Comparison of ENCODE assay signal across 1 cellular context in the genomic region with DNA sequence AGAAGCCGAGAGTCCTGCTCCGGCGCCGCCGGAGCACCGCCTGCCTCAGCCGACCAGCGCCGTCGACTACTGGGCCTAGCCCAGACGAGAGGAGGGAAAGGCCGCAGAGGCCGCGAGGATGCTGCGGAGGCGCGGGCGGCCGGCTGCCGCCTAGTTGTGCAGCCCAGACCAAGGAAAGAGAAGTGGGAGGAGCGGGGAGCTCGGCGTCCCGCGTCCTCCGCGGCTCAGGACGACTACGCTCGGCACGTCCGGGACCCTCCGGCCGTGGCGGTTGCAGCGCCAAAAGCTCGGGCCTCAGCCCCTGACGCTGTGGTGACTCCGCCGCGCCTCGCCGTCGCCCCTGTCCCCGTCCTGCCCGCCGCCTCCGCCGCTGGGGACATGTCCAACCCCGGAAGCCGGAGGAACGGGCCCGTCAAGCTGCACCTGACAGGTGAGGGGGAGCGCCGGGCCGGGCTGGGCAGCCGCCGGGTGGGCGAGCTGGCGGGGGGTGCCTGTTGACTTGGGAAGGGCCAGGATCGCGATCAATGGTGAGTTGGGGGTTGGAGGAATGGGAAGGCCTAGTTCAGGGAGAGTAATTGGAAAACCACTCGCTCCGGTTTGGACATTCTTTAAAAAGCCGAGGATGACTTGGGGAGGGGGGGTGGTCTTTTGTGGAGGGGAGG.
TF ChIP-seq lines count a peak whose summit lies in the region.

No MANE protein-coding gene starts in this region.

TF ChIP-seq in HEK293, 187 proteins besides CTCF, POLR2A, EP300 and RAD21 (continued from another document and continues in another):
- TF ChIP-seq ZNF157 (tag by site-specific recombination; IDR thresholded peaks at IDR 0.05) (no peak), SCRT2 (tag by site-specific recombination; IDR thresholded peaks at IDR 0.05) (peak; percentile 94), SCRT1 (tag by site-specific recombination; IDR thresholded peaks at IDR 0.05; ENCODE audit: borderline replicate concordance) (peak; percentile 49; the same call in 1 of the 2 replicates), ZFHX2 (tag by site-specific recombination; conservative IDR thresholded peaks at IDR 0.05) (peak; percentile 77), ZNF571 (tag by site-specific recombination; IDR thresholded peaks at IDR 0.05) (no peak), KLF1 (tag by site-specific recombination; IDR thresholded peaks at IDR 0.05) (no peak; the same call in 1 of the 2 replicates), ZSCAN30 (tag by site-specific recombination; IDR thresholded peaks at IDR 0.05) (peak; percentile 66; the same call in 1 of the 2 replicates), ZNF416 (tag by site-specific recombination; IDR thresholded peaks at IDR 0.05) (no peak), ZNF501 (tag by site-specific recombination; IDR thresholded peaks at IDR 0.05) (peak; percentile 87), ZNF549 (tag by site-specific recombination; IDR thresholded peaks at IDR 0.05) (no peak), ZNF768 (tag by site-specific recombination; IDR thresholded peaks at IDR 0.05) (no peak), ZNF184 (tag by site-specific recombination; IDR thresholded peaks at IDR 0.05) (no peak), YY2 (tag by site-specific recombination; IDR thresholded peaks at IDR 0.05) (no peak), ZNF121 (tag by site-specific recombination; IDR thresholded peaks at IDR 0.05) (peak; percentile 54; the same call in 1 of the 2 replicates), WT1 (tag by site-specific recombination; IDR thresholded peaks at IDR 0.05) (0 out of 2 replicates have a peak, but pooled peaks have one; percentile 19), ZNF175 (tag by site-specific recombination; IDR thresholded peaks at IDR 0.05) (no peak), ZBTB48 (tag by site-specific recombination; IDR thresholded peaks at IDR 0.05) (peak; percentile 65; the same call in 1 of the 2 replicates), TCF7L2 (IDR thresholded peaks at IDR 0.05; ENCODE audit: borderline replicate concordance, low read depth, low read length) (no peak), ZNF292 (tag by site-specific recombination; IDR thresholded peaks at IDR 0.05; ENCODE audit: borderline replicate concordance, low read depth) (no peak), ZNF23 (tag by site-specific recombination; IDR thresholded peaks at IDR 0.05; ENCODE audit: borderline replicate concordance) (no peak), ZNF596 (tag by site-specific recombination; IDR thresholded peaks at IDR 0.05) (no peak; the same call in 1 of the 2 replicates), ZNF561 (tag by site-specific recombination; IDR thresholded peaks at IDR 0.05; ENCODE audit: borderline replicate concordance) (no peak; the same call in 1 of the 2 replicates), ZNF677 (tag by site-specific recombination; IDR thresholded peaks at IDR 0.05) (no peak), ZNF830 (tag by site-specific recombination; IDR thresholded peaks at IDR 0.05; ENCODE audit: low read depth) (no peak), ZNF747 (tag by site-specific recombination; IDR thresholded peaks at IDR 0.05) (no peak), PRDM1 (tag by site-specific recombination; IDR thresholded peaks at IDR 0.05) (no peak)
- TF ChIP-seq, protein P1, sequence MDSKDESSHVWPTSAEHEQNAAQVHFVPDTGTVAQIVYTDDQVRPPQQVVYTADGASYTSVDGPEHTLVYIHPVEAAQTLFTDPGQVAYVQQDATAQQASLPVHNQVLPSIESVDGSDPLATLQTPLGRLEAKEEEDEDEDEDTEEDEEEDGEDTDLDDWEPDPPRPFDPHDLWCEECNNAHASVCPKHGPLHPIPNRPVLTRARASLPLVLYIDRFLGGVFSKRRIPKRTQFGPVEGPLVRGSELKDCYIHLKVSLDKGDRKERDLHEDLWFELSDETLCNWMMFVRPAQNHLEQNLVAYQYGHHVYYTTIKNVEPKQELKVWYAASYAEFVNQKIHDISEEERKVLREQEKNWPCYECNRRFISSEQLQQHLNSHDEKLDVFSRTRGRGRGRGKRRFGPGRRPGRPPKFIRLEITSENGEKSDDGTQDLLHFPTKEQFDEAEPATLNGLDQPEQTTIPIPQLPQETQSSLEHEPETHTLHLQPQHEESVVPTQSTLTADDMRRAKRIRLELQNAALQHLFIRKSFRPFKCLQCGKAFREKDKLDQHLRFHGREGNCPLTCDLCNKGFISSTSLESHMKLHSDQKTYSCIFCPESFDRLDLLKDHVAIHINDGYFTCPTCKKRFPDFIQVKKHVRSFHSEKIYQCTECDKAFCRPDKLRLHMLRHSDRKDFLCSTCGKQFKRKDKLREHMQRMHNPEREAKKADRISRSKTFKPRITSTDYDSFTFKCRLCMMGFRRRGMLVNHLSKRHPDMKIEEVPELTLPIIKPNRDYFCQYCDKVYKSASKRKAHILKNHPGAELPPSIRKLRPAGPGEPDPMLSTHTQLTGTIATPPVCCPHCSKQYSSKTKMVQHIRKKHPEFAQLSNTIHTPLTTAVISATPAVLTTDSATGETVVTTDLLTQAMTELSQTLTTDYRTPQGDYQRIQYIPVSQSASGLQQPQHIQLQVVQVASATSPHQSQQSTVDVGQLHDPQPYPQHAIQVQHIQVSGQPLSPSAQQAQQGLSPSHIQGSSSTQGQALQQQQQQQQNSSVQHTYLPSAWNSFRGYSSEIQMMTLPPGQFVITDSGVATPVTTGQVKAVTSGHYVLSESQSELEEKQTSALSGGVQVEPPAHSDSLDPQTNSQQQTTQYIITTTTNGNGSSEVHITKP (tag by site-specific recombination; IDR thresholded peaks at IDR 0.05), result no peak
- TF ChIP-seq, protein P2, sequence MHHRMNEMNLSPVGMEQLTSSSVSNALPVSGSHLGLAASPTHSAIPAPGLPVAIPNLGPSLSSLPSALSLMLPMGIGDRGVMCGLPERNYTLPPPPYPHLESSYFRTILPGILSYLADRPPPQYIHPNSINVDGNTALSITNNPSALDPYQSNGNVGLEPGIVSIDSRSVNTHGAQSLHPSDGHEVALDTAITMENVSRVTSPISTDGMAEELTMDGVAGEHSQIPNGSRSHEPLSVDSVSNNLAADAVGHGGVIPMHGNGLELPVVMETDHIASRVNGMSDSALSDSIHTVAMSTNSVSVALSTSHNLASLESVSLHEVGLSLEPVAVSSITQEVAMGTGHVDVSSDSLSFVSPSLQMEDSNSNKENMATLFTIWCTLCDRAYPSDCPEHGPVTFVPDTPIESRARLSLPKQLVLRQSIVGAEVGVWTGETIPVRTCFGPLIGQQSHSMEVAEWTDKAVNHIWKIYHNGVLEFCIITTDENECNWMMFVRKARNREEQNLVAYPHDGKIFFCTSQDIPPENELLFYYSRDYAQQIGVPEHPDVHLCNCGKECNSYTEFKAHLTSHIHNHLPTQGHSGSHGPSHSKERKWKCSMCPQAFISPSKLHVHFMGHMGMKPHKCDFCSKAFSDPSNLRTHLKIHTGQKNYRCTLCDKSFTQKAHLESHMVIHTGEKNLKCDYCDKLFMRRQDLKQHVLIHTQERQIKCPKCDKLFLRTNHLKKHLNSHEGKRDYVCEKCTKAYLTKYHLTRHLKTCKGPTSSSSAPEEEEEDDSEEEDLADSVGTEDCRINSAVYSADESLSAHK (tag by site-specific recombination; IDR thresholded peaks at IDR 0.05), result no peak; the same call in 1 of the 2 replicates
- TF ChIP-seq, protein P3, sequence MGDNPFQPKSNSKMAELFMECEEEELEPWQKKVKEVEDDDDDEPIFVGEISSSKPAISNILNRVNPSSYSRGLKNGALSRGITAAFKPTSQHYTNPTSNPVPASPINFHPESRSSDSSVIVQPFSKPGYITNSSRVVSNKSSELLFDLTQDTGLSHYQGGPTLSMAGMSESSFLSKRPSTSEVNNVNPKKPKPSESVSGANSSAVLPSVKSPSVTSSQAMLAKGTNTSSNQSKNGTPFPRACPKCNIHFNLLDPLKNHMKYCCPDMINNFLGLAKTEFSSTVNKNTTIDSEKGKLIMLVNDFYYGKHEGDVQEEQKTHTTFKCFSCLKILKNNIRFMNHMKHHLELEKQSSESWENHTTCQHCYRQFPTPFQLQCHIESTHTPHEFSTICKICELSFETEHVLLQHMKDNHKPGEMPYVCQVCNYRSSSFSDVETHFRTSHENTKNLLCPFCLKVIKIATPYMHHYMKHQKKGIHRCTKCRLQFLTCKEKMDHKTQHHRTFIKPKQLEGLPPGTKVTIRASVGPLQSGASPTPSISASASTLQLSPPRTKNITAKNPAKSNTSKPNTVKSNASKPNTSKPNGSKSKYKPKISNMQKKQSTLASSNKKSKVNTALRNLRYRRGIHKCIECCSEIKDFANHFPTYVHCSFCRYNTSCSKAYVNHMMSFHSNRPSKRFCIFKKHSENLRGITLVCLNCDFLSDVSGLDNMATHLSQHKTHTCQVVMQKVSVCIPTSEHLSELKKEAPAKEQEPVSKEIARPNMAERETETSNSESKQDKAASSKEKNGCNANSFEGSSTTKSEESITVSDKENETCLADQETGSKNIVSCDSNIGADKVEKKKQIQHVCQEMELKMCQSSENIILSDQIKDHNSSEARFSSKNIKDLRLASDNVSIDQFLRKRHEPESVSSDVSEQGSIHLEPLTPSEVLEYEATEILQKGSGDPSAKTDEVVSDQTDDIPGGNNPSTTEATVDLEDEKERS (tag by site-specific recombination; IDR thresholded peaks at IDR 0.05), result no peak
- TF ChIP-seq, protein P4, sequence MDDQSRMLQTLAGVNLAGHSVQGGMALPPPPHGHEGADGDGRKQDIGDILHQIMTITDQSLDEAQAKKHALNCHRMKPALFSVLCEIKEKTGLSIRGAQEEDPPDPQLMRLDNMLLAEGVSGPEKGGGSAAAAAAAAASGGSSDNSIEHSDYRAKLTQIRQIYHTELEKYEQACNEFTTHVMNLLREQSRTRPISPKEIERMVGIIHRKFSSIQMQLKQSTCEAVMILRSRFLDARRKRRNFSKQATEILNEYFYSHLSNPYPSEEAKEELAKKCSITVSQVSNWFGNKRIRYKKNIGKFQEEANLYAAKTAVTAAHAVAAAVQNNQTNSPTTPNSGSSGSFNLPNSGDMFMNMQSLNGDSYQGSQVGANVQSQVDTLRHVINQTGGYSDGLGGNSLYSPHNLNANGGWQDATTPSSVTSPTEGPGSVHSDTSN (CRISPR knock-in tag; IDR thresholded peaks at IDR 0.05), result peak; percentile 72
- TF ChIP-seq, protein P5, sequence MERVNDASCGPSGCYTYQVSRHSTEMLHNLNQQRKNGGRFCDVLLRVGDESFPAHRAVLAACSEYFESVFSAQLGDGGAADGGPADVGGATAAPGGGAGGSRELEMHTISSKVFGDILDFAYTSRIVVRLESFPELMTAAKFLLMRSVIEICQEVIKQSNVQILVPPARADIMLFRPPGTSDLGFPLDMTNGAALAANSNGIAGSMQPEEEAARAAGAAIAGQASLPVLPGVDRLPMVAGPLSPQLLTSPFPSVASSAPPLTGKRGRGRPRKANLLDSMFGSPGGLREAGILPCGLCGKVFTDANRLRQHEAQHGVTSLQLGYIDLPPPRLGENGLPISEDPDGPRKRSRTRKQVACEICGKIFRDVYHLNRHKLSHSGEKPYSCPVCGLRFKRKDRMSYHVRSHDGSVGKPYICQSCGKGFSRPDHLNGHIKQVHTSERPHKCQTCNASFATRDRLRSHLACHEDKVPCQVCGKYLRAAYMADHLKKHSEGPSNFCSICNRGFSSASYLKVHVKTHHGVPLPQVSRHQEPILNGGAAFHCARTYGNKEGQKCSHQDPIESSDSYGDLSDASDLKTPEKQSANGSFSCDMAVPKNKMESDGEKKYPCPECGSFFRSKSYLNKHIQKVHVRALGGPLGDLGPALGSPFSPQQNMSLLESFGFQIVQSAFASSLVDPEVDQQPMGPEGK (tag by site-specific recombination; IDR thresholded peaks at IDR 0.05), result peak; percentile 72; the same call in 1 of the 2 replicates
- TF ChIP-seq, protein P6, sequence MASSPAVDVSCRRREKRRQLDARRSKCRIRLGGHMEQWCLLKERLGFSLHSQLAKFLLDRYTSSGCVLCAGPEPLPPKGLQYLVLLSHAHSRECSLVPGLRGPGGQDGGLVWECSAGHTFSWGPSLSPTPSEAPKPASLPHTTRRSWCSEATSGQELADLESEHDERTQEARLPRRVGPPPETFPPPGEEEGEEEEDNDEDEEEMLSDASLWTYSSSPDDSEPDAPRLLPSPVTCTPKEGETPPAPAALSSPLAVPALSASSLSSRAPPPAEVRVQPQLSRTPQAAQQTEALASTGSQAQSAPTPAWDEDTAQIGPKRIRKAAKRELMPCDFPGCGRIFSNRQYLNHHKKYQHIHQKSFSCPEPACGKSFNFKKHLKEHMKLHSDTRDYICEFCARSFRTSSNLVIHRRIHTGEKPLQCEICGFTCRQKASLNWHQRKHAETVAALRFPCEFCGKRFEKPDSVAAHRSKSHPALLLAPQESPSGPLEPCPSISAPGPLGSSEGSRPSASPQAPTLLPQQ (tag by site-specific recombination; IDR thresholded peaks at IDR 0.05), result 0 out of 2 replicates have a peak, but pooled peaks have one; percentile 30
- TF ChIP-seq, protein P7, sequence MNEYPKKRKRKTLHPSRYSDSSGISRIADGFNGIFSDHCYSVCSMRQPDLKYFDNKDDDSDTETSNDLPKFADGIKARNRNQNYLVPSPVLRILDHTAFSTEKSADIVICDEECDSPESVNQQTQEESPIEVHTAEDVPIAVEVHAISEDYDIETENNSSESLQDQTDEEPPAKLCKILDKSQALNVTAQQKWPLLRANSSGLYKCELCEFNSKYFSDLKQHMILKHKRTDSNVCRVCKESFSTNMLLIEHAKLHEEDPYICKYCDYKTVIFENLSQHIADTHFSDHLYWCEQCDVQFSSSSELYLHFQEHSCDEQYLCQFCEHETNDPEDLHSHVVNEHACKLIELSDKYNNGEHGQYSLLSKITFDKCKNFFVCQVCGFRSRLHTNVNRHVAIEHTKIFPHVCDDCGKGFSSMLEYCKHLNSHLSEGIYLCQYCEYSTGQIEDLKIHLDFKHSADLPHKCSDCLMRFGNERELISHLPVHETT (tag by site-specific recombination; IDR thresholded peaks at IDR 0.05), result no peak
- TF ChIP-seq, protein P8, sequence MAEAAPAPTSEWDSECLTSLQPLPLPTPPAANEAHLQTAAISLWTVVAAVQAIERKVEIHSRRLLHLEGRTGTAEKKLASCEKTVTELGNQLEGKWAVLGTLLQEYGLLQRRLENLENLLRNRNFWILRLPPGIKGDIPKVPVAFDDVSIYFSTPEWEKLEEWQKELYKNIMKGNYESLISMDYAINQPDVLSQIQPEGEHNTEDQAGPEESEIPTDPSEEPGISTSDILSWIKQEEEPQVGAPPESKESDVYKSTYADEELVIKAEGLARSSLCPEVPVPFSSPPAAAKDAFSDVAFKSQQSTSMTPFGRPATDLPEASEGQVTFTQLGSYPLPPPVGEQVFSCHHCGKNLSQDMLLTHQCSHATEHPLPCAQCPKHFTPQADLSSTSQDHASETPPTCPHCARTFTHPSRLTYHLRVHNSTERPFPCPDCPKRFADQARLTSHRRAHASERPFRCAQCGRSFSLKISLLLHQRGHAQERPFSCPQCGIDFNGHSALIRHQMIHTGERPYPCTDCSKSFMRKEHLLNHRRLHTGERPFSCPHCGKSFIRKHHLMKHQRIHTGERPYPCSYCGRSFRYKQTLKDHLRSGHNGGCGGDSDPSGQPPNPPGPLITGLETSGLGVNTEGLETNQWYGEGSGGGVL (tag by site-specific recombination; IDR thresholded peaks at IDR 0.05), result no peak
- TF ChIP-seq, protein P9, sequence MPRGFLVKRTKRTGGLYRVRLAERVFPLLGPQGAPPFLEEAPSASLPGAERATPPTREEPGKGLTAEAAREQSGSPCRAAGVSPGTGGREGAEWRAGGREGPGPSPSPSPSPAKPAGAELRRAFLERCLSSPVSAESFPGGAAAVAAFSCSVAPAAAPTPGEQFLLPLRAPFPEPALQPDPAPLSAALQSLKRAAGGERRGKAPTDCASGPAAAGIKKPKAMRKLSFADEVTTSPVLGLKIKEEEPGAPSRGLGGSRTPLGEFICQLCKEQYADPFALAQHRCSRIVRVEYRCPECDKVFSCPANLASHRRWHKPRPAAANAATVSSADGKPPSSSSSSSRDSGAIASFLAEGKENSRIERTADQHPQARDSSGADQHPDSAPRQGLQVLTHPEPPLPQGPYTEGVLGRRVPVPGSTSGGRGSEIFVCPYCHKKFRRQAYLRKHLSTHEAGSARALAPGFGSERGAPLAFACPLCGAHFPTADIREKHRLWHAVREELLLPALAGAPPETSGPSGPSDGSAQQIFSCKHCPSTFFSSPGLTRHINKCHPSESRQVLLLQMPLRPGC (tag by site-specific recombination; IDR thresholded peaks at IDR 0.05), result peak; percentile 74
